ENCODE assay signal across 14 cellular contexts in genomic region chr20:33827629-33828325, GRCh38. TPM values are rescaled to one million over a fixed set of nuclear protein-coding genes. Genes with fewer than 3 reads are reported as not detected.
A peak's percentile ranks its signal among the peaks of the same experiment; 100 is the strongest.
DNase-seq lines count a peak whose midpoint lies in the region; ATAC-seq and TF ChIP-seq lines count a peak whose summit lies in the region.
"Had no signal": no experiment of that assay in that cellular context is flagged by ENCODE, and none has a peak within 500 bp of the region (broad histone marks: within the 10 kb centered on the region; RNA-seq: fewer than 3 reads in every experiment).

No MANE protein-coding gene starts in this region.

- H3K27ac ChIP-seq in prostate gland, result peak overlapping the region; percentile 77 to 86
- H3K27ac ChIP-seq: foreskin keratinocyte had no signal

- no peak overlapping the region for H3K4me3 ChIP-seq in prostate gland
- H3K4me3 ChIP-seq in H7 (ENCODE audit: insufficient read depth, low read depth, low read length), result no peak overlapping the region
- H3K4me3 ChIP-seq: breast epithelium had no signal

- no peak for TF ChIP-seq POLR2A in prostate gland (IDR thresholded peaks at IDR 0.05)
- TF ChIP-seq POLR2A in erythroblast (IDR thresholded peaks at IDR 0.05; ENCODE audit: low read length), result no peak

- TF ChIP-seq CTCF in Calu3 (IDR thresholded peaks at IDR 0.05; ENCODE audit: unreplicated experiment) (no peak), prostate gland (IDR thresholded peaks at IDR 0.05) (no peak)

- intact Hi-C loops in Calu3 (cut with micrococcal nuclease; ENCODE audit: unreplicated experiment), result no loop called here
- intact Hi-C loops in prostate gland (cut with DNase I), result no loop called here

- no peaks in the 10 kb centered on the region for H3K9me3 ChIP-seq in prostate gland
- H3K9me3 ChIP-seq: breast epithelium had no signal

- H3K36me3 ChIP-seq in prostate gland, result no peaks in the 10 kb centered on the region
- H3K36me3 ChIP-seq in H7 (replicated peaks; ENCODE audit: control insufficient read depth, insufficient read depth, low read length), result no peaks in the 10 kb centered on the region
- H3K36me3 ChIP-seq: breast epithelium had no signal

- H3K27ac Mint-ChIP-seq in Calu3 (ENCODE audit: unreplicated experiment), result peak overlapping the region; percentile 20
- H3K27ac Mint-ChIP-seq: activated CD8-positive, alpha-beta memory T cell treated with anti-CD3 and anti-CD28 coated beads, Interleukin-2, amount 10 ng/mL, durations not matched to agents 7 days and 5 days; stimulated activated naive CD8-positive, alpha-beta T cell treated with anti-CD3 and anti-CD28 coated beads, Interleukin-15, Interleukin-2, amounts not matched to agents 100 ng/mL and 50 ng/mL, for 24 hours had no signal

- no TSS peak for BruUV-seq in Calu3 (replicated peaks; lab: Mats Ljungman, UMichigan)

- H3K4me3 Mint-ChIP-seq in Calu3 (ENCODE audit: low read depth, unreplicated experiment), result no peak overlapping the region
- H3K4me3 Mint-ChIP-seq: activated CD8-positive, alpha-beta memory T cell treated with anti-CD3 and anti-CD28 coated beads, Interleukin-2, amount 10 ng/mL, durations not matched to agents 7 days and 5 days; stimulated activated naive CD8-positive, alpha-beta T cell treated with anti-CD3 and anti-CD28 coated beads, Interleukin-15, Interleukin-2, amounts not matched to agents 100 ng/mL and 50 ng/mL, for 24 hours had no signal

- H3K4me1 Mint-ChIP-seq in Calu3 (ENCODE audit: low read depth, unreplicated experiment), result peaks cover 78% of the 10 kb centered on the region

- CTCF ChIA-PET in Calu3 (lab: Charles Lee), result interaction anchor here (0.8 kb wide), 1 partner anchor 10 kb away, joined by 3 read pairs; no protein-coding TSS in a partner anchor

- no peaks in the 10 kb centered on the region for H3K27me3 Mint-ChIP-seq in Calu3 (ENCODE audit: unreplicated experiment)
- H3K27me3 Mint-ChIP-seq: activated CD8-positive, alpha-beta memory T cell treated with anti-CD3 and anti-CD28 coated beads, Interleukin-2, amount 10 ng/mL, durations not matched to agents 7 days and 5 days; stimulated activated naive CD8-positive, alpha-beta T cell treated with anti-CD3 and anti-CD28 coated beads, Interleukin-15, Interleukin-2, amounts not matched to agents 100 ng/mL and 50 ng/mL, for 24 hours had no signal

- H3K27me3 ChIP-seq in prostate gland (replicated peaks; ENCODE audit: insufficient read depth) (no peaks in the 10 kb centered on the region), H7 (ENCODE audit: control insufficient read depth, insufficient read depth, low read length) (no peaks in the 10 kb centered on the region)
- H3K27me3 ChIP-seq: breast epithelium, foreskin keratinocyte had no signal

- ATAC-seq in GM18498 (IDR thresholded peaks at IDR 0.05; ENCODE audit: unreplicated experiment), result no peak
- ATAC-seq: activated CD8-positive, alpha-beta memory T cell treated with anti-CD3 and anti-CD28 coated beads, Interleukin-2, amount 10 ng/mL, durations not matched to agents 7 days and 5 days; foreskin keratinocyte had no signal

- H3K9me3 Mint-ChIP-seq in Calu3 (ENCODE audit: low read depth, unreplicated experiment), result no peaks in the 10 kb centered on the region
- H3K9me3 Mint-ChIP-seq: stimulated activated naive CD8-positive, alpha-beta T cell treated with anti-CD3 and anti-CD28 coated beads, Interleukin-15, Interleukin-2, amounts not matched to agents 100 ng/mL and 50 ng/mL, for 24 hours had no signal

- H3K4me1 ChIP-seq in prostate gland (replicated peaks), result peaks cover 33% of the 10 kb centered on the region
- H3K4me1 ChIP-seq: foreskin keratinocyte had no signal

- 90% methylated on average over 4 of the region's 4 CpGs for WGBS in prostate gland

- H3K36me3 Mint-ChIP-seq in Calu3 (ENCODE audit: insufficient read depth, unreplicated experiment), result peaks cover 24% of the 10 kb centered on the region

- DNase-seq in Calu3 (no peak), NCI-H82 treated with DMSO at 0.1 percent for 48 hours (lab: John Stamatoyannopoulos, UW; ENCODE audit: unreplicated experiment) (peak; percentile 76), dermis blood vessel endothelial cell (peak; percentile 19), prostate gland (ENCODE audit: low spot score) (no peak), H7 (no peak), erythroblast (lab: John Stamatoyannopoulos, UW) (no peak)
- no peak for DNase-seq in activated effector memory CD4-positive, alpha-beta T cell treated with Interleukin-2 at 50 U/mL for 16 hours
- DNase-seq: activated CD8-positive, alpha-beta memory T cell treated with anti-CD3 and anti-CD28 coated beads, Interleukin-2, amount 10 ng/mL, durations not matched to agents 7 days and 5 days; foreskin keratinocyte; KBM-7; mammary epithelial cell had no signal

RNA-seq across cellular contexts. Expression of gene CHMP4B, which starts 16.6 kb away (rescaled TPM):
- 234 and 245 TPM in 2 replicates for total RNA-seq in Calu3 (2022)
- 58.2 and 58.8 TPM in 2 replicates for total RNA-seq in dermis blood vessel endothelial cell
- total RNA-seq in prostate gland, result 10 to 100 TPM; 75.7 to 85.8 TPM
- 31.8 and 33.6 TPM in 2 replicates for total RNA-seq in H7 (2014; rRNA removed; shearing (Covaris generic))

Comparison
In these comparisons a context has a peak if more than half of its experiments do, and no peak if none do; other contexts are left out.
1. DNase-seq: peak in NCI-H82 treated with DMSO at 0.1 percent for 48 hours (single experiment) and dermis blood vessel endothelial cell (single experiment); none in Calu3 (single experiment), prostate gland (single experiment), activated effector memory CD4-positive, alpha-beta T cell treated with Interleukin-2 at 50 U/mL for 16 hours (single experiment), H7 (single experiment) and erythroblast (0 of 2).